Comparison of ENCODE assay signal across 8 cellular contexts in the genomic region with DNA sequence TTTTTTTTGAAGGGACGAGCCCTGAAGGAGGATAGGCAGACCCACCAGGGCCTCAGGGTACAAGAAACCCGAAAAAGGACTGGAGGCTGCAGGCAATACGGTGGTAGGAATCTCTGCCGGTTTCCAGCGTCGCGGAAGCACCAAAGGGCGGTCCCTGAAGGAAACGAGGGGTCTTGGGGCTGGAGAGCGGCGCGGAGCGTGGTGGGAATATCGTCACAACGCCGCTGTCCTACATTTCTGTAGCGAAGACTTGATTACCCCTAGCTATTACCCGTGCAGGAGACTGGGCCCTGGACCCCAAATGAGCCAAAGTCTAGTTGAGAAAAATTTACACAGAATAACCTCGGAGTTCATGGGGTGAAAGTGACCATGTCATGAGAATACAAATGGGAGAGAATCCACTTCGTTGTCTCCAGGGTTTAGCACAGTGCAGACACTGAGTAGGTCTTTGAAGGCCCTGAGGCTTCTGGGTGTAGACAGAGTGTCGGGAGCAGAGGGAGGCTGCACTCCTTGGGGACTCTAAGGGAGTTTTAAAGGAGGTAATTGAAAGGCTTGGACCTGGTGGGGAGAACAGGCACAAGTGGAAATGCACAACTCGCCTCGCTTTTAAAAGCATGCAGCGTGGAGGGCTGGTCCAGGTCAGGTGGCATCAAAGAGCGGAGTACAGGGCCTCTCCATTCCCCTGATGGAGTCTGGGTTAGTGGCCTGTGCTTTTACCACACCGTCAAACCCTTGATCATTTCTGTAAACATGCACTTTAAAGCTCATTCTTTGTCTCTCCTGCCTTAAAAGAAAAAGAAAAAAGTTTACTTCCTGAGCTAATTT. TPM values are rescaled to one million over a fixed set of nuclear protein-coding genes. Genes with fewer than 3 reads are reported as not detected.
DNase-seq lines count a peak whose midpoint lies in the region; ATAC-seq and TF ChIP-seq lines count a peak whose summit lies in the region.

No MANE protein-coding gene starts in this region.

- CTCF ChIA-PET in IMR-90 (lab: Yijun Ruan, JAX), result no interaction called here

- ATAC-seq in IMR-90 (ENCODE audit: low read depth) (no peak), GM19351 (IDR thresholded peaks at IDR 0.05; ENCODE audit: unreplicated experiment) (no peak), HG02623 (IDR thresholded peaks at IDR 0.05; ENCODE audit: unreplicated experiment) (no peak), HG02973 (IDR thresholded peaks at IDR 0.05; ENCODE audit: unreplicated experiment) (no peak)

- no TSS peak for BruUV-seq in IMR-90 (replicated peaks; lab: Mats Ljungman, UMichigan)

- peak overlapping the region; percentile 56 for H2BK5ac ChIP-seq in IMR-90 (ENCODE audit: low read depth, low read length, poor library complexity, severe bottlenecking)

- POLR2A ChIA-PET in IMR-90 (lab: Charles Lee; ENCODE audit: unreplicated experiment), result no interaction called here

- H4K20me1 ChIP-seq in IMR-90 (ENCODE audit: insufficient read depth, low read length) (peaks cover 44% of the 10 kb centered on the region), hepatocyte (ENCODE audit: insufficient read depth, poor library complexity, severe bottlenecking) (peaks cover 40% of the 10 kb centered on the region)

- DNase-seq in AG10803 (ENCODE audit: low read depth) (no peak), IMR-90 (no peak), hepatocyte (ENCODE audit: low spot score) (no peak)

- H3K36me3 ChIP-seq in IMR-90 (ENCODE audit: control insufficient read depth, insufficient read depth, low read length) (no peaks in the 10 kb centered on the region), hepatocyte (replicated peaks; ENCODE audit: insufficient read depth, low read depth) (no peaks in the 10 kb centered on the region)

- peak overlapping the region; percentile 92 for H2AK9ac ChIP-seq in IMR-90 (replicated peaks; ENCODE audit: low read depth, low read length, poor library complexity)

- in situ Hi-C loops in IMR-90 (cut with MboI; ENCODE audit: low sequenced_read_pairs), result no loop called here

- peak overlapping the region; percentile 96 for H3K4me3 Mint-ChIP-seq in activated naive CD8-positive, alpha-beta T cell

- no peak for TF ChIP-seq RAD21 in IMR-90 (IDR thresholded peaks at IDR 0.05; ENCODE audit: low read length)

- peak overlapping the region; percentile 51; the same call in 1 of the 2 replicates for H3K56ac ChIP-seq in IMR-90 (ENCODE audit: extremely low read depth, insufficient read depth, low read length)

- H3K18ac ChIP-seq in IMR-90 (ENCODE audit: low read depth, low read length), result peak overlapping the region; percentile 45; the same call in 1 of the 2 replicates

- peak overlapping the region; percentile 68 to 72; a peak in 2 of 4 replicates for H4K8ac ChIP-seq in IMR-90 (ENCODE audit: low read depth in 2 of 2, low read length in 2 of 2)

- no peak for TF ChIP-seq POLR2A in IMR-90 (IDR thresholded peaks at IDR 0.05; ENCODE audit: low read depth, low read length)

- H3K4me1 ChIP-seq in IMR-90 (ENCODE audit: control insufficient read depth, insufficient read depth, low read length) (peaks cover 24% of the 10 kb centered on the region), hepatocyte (ENCODE audit: insufficient read depth) (peaks cover 50% of the 10 kb centered on the region)

- H3K27me3 ChIP-seq in IMR-90 (ENCODE audit: control insufficient read depth, insufficient read depth, low read length) (peaks cover 9% of the 10 kb centered on the region; the same call in 1 of the 2 replicates), hepatocyte (no peaks in the 10 kb centered on the region)

- H2BK120ac ChIP-seq in IMR-90 (ENCODE audit: low read depth, low read length), result peak overlapping the region; percentile 4; the same call in 1 of the 2 replicates

- no peaks in the 10 kb centered on the region for H3K9me2 ChIP-seq in hepatocyte (replicated peaks; ENCODE audit: insufficient read depth)

- peak overlapping the region; percentile 90 for H3K9ac ChIP-seq in IMR-90 (ENCODE audit: low read depth, low read length)

- 6% methylated on average over 3 of the region's 26 CpGs; no CpG with 5 or more reads in 1 of the 2 experiments for WGBS in IMR-90 (ENCODE audit: extremely low coverage in 2 of 2, insufficient read length in 1 of 2), 2 experiments
- 8% methylated on average over 26 of the region's 26 CpGs for WGBS in hepatocyte (ENCODE audit: low lambda C conversion rate, missing lambda C conversion rate)

- H3K79me2 ChIP-seq in hepatocyte, result peaks cover 60% of the 10 kb centered on the region

- H3K9me3 ChIP-seq in IMR-90 (ENCODE audit: control insufficient read depth, insufficient read depth, low read length), result no peaks in the 10 kb centered on the region
- H3K9me3 ChIP-seq in hepatocyte (ENCODE audit: low read depth), result no peaks in the 10 kb centered on the region

- H4K91ac ChIP-seq in IMR-90 (ENCODE audit: insufficient read depth, low read depth, low read length), result peak overlapping the region; percentile 31; the same call in 1 of the 2 replicates

- no peaks in the 10 kb centered on the region for H3K27me3 Mint-ChIP-seq in activated naive CD8-positive, alpha-beta T cell

- H4K5ac ChIP-seq in IMR-90 (ENCODE audit: low read depth, low read length), result peak overlapping the region; percentile 37; the same call in 1 of the 2 replicates

- no peak overlapping the region for H2BK15ac ChIP-seq in IMR-90 (ENCODE audit: low read depth, low read length)

- H2AFZ ChIP-seq in IMR-90 (replicated peaks; ENCODE audit: low read length, poor library complexity) (peak overlapping the region; percentile 95), hepatocyte (peak overlapping the region; percentile 79)

- peak overlapping the region; percentile 81 for H3K14ac ChIP-seq in IMR-90 (replicated peaks; ENCODE audit: low read depth, low read length)

- H3K27ac ChIP-seq in IMR-90 (ENCODE audit: insufficient read depth, low read length) (peak overlapping the region; percentile 80), hepatocyte (peak overlapping the region; percentile 99), skin epidermis (peak overlapping the region; percentile 86 to 99 (median 97))

- peak overlapping the region; percentile 41 for H3K23ac ChIP-seq in IMR-90 (ENCODE audit: low read depth, low read length)

- H3K4me2 ChIP-seq in IMR-90 (ENCODE audit: low read depth, low read length) (peak overlapping the region; percentile 84), hepatocyte (peak overlapping the region; percentile 86)

- peak overlapping the region; percentile 63 for H3K4ac ChIP-seq in IMR-90 (ENCODE audit: low read depth, low read length)

- H3K27ac Mint-ChIP-seq in activated naive CD8-positive, alpha-beta T cell, result peak overlapping the region; percentile 94

- peaks cover 49% of the 10 kb centered on the region for H3K4me1 Mint-ChIP-seq in activated naive CD8-positive, alpha-beta T cell (ENCODE audit: low read depth)

- no peaks in the 10 kb centered on the region for H3K9me3 Mint-ChIP-seq in activated naive CD8-positive, alpha-beta T cell (ENCODE audit: low read depth)

- dilution Hi-C loops in IMR-90 (cut with HindIII; ENCODE audit: low sequenced_read_pairs, unreplicated experiment), result no loop called here

- H3K36me3 Mint-ChIP-seq in activated naive CD8-positive, alpha-beta T cell, result no peaks in the 10 kb centered on the region

- peaks cover 9% of the 10 kb centered on the region; the same call in 1 of the 2 replicates for H3K9me1 ChIP-seq in IMR-90 (ENCODE audit: insufficient read depth, low read length)

- TF ChIP-seq CTCF in AG10803 (conservative IDR thresholded peaks at IDR 0.05; ENCODE audit: low read length) (no peak), IMR-90 (conservative IDR thresholded peaks at IDR 0.05; ENCODE audit: low read depth, low read length) (no peak), hepatocyte (IDR thresholded peaks at IDR 0.05; ENCODE audit: poor library complexity) (no peak)

- H2BK20ac ChIP-seq in IMR-90 (ENCODE audit: low read depth, low read length), result no peak overlapping the region

- peak overlapping the region; percentile 74; the same call in 1 of the 2 replicates for H2AK5ac ChIP-seq in IMR-90 (ENCODE audit: low read depth, low read length)

- H3K4me3 ChIP-seq in AG10803 (ENCODE audit: low read length) (peak overlapping the region; percentile 80), IMR-90 (ENCODE audit: insufficient read depth, low read depth, low read length) (peak overlapping the region; percentile 92), hepatocyte (peak overlapping the region; percentile 97), skin epidermis (peak overlapping the region; percentile 57 to 98 (median 82))

- peaks cover 4 to 48% of the 10 kb centered on the region in 2 experiments for H3K79me1 ChIP-seq in IMR-90 (ENCODE audit: low read depth in 1 of 2, low read length in 2 of 2)

- intact Hi-C loops in IMR-90 (cut with micrococcal nuclease), result loop anchor here (5.0 kb wide), 3 partner anchors 113 to 1298 kb away; no protein-coding TSS in a partner anchor

TF ChIP-seq in IMR-90, 13 proteins besides CTCF, POLR2A, EP300 and RAD21 (continues in another document):
- TF ChIP-seq CHD1 (IDR thresholded peaks at IDR 0.05; ENCODE audit: low read depth, low read length) (no peak), NFE2L2 (IDR thresholded peaks at IDR 0.05; ENCODE audit: low read depth, low read length) (no peak), BHLHE40 (IDR thresholded peaks at IDR 0.05; ENCODE audit: low read depth, low read length) (no peak), MAZ (IDR thresholded peaks at IDR 0.05; ENCODE audit: borderline replicate concordance, low read depth, low read length) (no peak), MAFK (IDR thresholded peaks at IDR 0.05; ENCODE audit: low read depth, low read length) (no peak), RFX5 (IDR thresholded peaks at IDR 0.05; ENCODE audit: low read depth, low read length) (no peak), FOS (IDR thresholded peaks at IDR 0.05; ENCODE audit: low read depth, low read length) (no peak), MXI1 (IDR thresholded peaks at IDR 0.05; ENCODE audit: borderline replicate concordance, low read depth, low read length) (no peak), RCOR1 (IDR thresholded peaks at IDR 0.05; ENCODE audit: insufficient replicate concordance, low read length) (no peak), SMC3 (IDR thresholded peaks at IDR 0.05; ENCODE audit: low read depth, low read length) (no peak)
- TF ChIP-seq, protein P1, sequence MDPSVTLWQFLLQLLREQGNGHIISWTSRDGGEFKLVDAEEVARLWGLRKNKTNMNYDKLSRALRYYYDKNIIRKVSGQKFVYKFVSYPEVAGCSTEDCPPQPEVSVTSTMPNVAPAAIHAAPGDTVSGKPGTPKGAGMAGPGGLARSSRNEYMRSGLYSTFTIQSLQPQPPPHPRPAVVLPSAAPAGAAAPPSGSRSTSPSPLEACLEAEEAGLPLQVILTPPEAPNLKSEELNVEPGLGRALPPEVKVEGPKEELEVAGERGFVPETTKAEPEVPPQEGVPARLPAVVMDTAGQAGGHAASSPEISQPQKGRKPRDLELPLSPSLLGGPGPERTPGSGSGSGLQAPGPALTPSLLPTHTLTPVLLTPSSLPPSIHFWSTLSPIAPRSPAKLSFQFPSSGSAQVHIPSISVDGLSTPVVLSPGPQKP (IDR thresholded peaks at IDR 0.05; ENCODE audit: borderline replicate concordance, low read depth, low read length), result no peak

RNA-seq across cellular contexts. Expression of a gene that starts 1.5 kb away (rescaled TPM):
- total RNA-seq in IMR-90 (2012; rRNA removed) (107 and 116 TPM in 2 replicates), hepatocyte (559 and 564 TPM in 2 replicates)
- polyA plus RNA-seq in IMR-90 (2012; rRNA removed) (124 and 125 TPM in 2 replicates), hepatocyte (412 and 415 TPM in 2 replicates)
- polyA plus RNA-seq in IMR-90 (2012; cell fraction: cytosol; rRNA removed), result 80.5 and 128 TPM in 2 replicates
- polyA plus RNA-seq in IMR-90 (2012; cell fraction: nucleus; rRNA removed; ENCODE audit: low replicate concordance), result 50.7 and 113 TPM in 2 replicates
